Comparison of ENCODE assay signal across 27 cellular contexts in the genomic region with DNA sequence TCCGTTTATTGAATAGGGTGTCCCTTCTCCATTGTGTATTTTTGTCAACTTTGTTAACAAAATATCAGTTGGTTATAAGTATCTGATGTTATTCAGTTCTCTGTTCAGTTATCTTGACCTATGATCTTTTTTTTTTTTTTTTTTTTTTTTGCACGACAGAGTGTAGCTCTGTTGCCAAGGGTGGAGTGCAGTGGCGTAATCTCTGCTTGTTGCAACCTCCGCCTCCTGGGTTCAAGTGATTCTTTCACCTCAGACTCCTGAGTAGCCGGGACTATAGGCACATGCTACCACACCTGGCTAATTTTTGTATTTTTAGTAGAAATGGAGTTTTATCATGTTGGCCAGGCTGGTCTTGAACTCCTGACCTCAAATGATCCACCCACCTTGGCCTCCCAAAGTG.
DNase-seq lines count a peak whose midpoint lies in the region; ATAC-seq and TF ChIP-seq lines count a peak whose summit lies in the region.
"Had no signal": no experiment of that assay in that cellular context is flagged by ENCODE, and none has a peak within 500 bp of the region (broad histone marks: within the 10 kb centered on the region; RNA-seq: fewer than 3 reads in every experiment).

No MANE protein-coding gene starts in this region.

- DNase-seq in left lobe of liver (ENCODE audit: low spot score) (peak; percentile 54), foreskin keratinocyte (no peak)
- DNase-seq: 8988T; ACHN; AML-193; BE2C; C1 segment of cervical spinal cord; Caco-2; Calu3; CD4-positive, alpha-beta memory T cell; CD4-positive, alpha-beta T cell; CD4-positive, CD25-positive, alpha-beta regulatory T cell; CD8-positive, alpha-beta memory T cell; CD8-positive, alpha-beta T cell; COR-L47; DMS 273 treated with DMSO at 0.1 percent for 48 hours; DMS153; DMS53; DMS79; DMS79 treated with DMSO at 0.1 percent for 48 hours; DND-41; EL had no signal

- TF ChIP-seq CTCF in foreskin keratinocyte (conservative IDR thresholded peaks at IDR 0.05): no peak

- H3K27me3 ChIP-seq in foreskin keratinocyte: no peaks in the 10 kb centered on the region
- H3K27me3 ChIP-seq: BE2C; BLaER1; BLaER1 treated with 17β-estradiol and CSF1 and Interleukin-3, amounts not matched to agents 10 nM and 100 nM had no signal

- peaks cover under 1% of the 10 kb centered on the region for H3K4me1 ChIP-seq in foreskin keratinocyte
- H3K4me1 ChIP-seq: BE2C; BLaER1; BLaER1 treated with 17β-estradiol and CSF1 and Interleukin-3, amounts not matched to agents 10 nM and 100 nM; Caco-2 had no signal

- ATAC-seq in left lobe of liver (peak; percentile 51), foreskin keratinocyte (no peak)
- ATAC-seq: A549; CD8-positive, alpha-beta T cell had no signal

- no peak overlapping the region for H3K27ac ChIP-seq in foreskin keratinocyte
- H3K27ac ChIP-seq: 22Rv1; A549; BLaER1; BLaER1 treated with 17β-estradiol and CSF1 and Interleukin-3, amounts not matched to agents 10 nM and 100 nM; C4-2B had no signal
